Comparison of ENCODE assay signal across 2 cellular contexts in genomic region chr2:241584446-241584845, GRCh38.
A peak's percentile ranks its signal among the peaks of the same experiment; 100 is the strongest.
TF ChIP-seq lines count a peak whose summit lies in the region.

No MANE protein-coding gene starts in this region.

TF ChIP-seq in A549, 52 proteins besides CTCF, POLR2A, EP300 and RAD21:
- TF ChIP-seq FOSL2 (IDR thresholded peaks at IDR 0.05) (no peak), FOSL2 (CRISPR knock-in tag; IDR thresholded peaks at IDR 0.05) (0 out of 2 replicates have a peak, but pooled peaks have one; percentile 1), KDM1A (IDR thresholded peaks at IDR 0.05; ENCODE audit: low read depth) (no peak), E2F6 (IDR thresholded peaks at IDR 0.05; ENCODE audit: borderline replicate concordance, low read depth) (no peak), NPAS2 (CRISPR knock-in tag; IDR thresholded peaks at IDR 0.05; ENCODE audit: borderline replicate concordance) (no peak), MYC (IDR thresholded peaks at IDR 0.05; ENCODE audit: borderline replicate concordance, low read length) (no peak), MAFK (IDR thresholded peaks at IDR 0.05; ENCODE audit: partially characterized antibody) (peak; percentile 86), NFE2L2 (conservative IDR thresholded peaks at IDR 0.05; ENCODE audit: low read length) (peak; percentile 81)

TF ChIP-seq in K562, 482 proteins besides CTCF, POLR2A, EP300 and RAD21:
- peak; percentile 96 for TF ChIP-seq RFX1 (IDR thresholded peaks at IDR 0.05)
- TF ChIP-seq ZNF592 (IDR thresholded peaks at IDR 0.05) = 0 out of 2 replicates have a peak, but pooled peaks have one; percentile 29
- no peak for TF ChIP-seq RBM39 (optimal IDR thresholded peaks at IDR 0.05; ENCODE audit: low read depth, low read length)
- TF ChIP-seq C11orf30 (IDR thresholded peaks at IDR 0.05; ENCODE audit: low read depth) = peak; percentile 82
- peak; percentile 66; the same call in 1 of the 2 replicates for TF ChIP-seq MAFK (IDR thresholded peaks at IDR 0.05; ENCODE audit: low read length)
- TF ChIP-seq NFE2L1 (tag; IDR thresholded peaks at IDR 0.05; ENCODE audit: borderline replicate concordance, low read depth) = peak; percentile 56
- TF ChIP-seq ZNF316 (IDR thresholded peaks at IDR 0.05) = peak; percentile 86
- TF ChIP-seq MAFG (tag; conservative IDR thresholded peaks at IDR 0.05) = peak; percentile 79
- TF ChIP-seq ATF3 (IDR thresholded peaks at IDR 0.05) = 0 out of 2 replicates have a peak, but pooled peaks have one; percentile 34
- TF ChIP-seq ATF3 (CRISPR knock-in tag; conservative IDR thresholded peaks at IDR 0.05) = no peak
- TF ChIP-seq BMI1 (IDR thresholded peaks at IDR 0.05; ENCODE audit: low read length) = peak; percentile 51; the same call in 1 of the 2 replicates
- TF ChIP-seq RREB1 (CRISPR knock-in tag; IDR thresholded peaks at IDR 0.05) = no peak
- TF ChIP-seq GABPB1 (CRISPR knock-in tag; IDR thresholded peaks at IDR 0.05) = no peak
- TF ChIP-seq MAFF (IDR thresholded peaks at IDR 0.05; ENCODE audit: low read length) = peak; percentile 78
- TF ChIP-seq JUND (IDR thresholded peaks at IDR 0.05; ENCODE audit: borderline replicate concordance, low read depth, low read length) = peak; percentile 9; the same call in 1 of the 2 replicates
- no peak for TF ChIP-seq JUND (tag; IDR thresholded peaks at IDR 0.05; ENCODE audit: borderline replicate concordance, low read depth, low read length)
- TF ChIP-seq TCFL5 (CRISPR knock-in tag; conservative IDR thresholded peaks at IDR 0.05) = no peak
- TF ChIP-seq CSDE1 (IDR thresholded peaks at IDR 0.05) = peak in 1 of 2 experiments; percentile 55; a peak in 1 of 4 replicates
- no peak for TF ChIP-seq GATAD2A (IDR thresholded peaks at IDR 0.05)
- no peak for TF ChIP-seq ZNF740 (CRISPR knock-in tag; IDR thresholded peaks at IDR 0.05)
- no peak for TF ChIP-seq ZNF740 (tag; IDR thresholded peaks at IDR 0.05)
- TF ChIP-seq SMC3 (conservative IDR thresholded peaks at IDR 0.05; ENCODE audit: insufficient read depth, low read depth, low read length) = no peak
- TF ChIP-seq MEF2D (tag; conservative IDR thresholded peaks at IDR 0.05; ENCODE audit: low read depth) = no peak
- TF ChIP-seq LCOR (CRISPR knock-in tag; IDR thresholded peaks at IDR 0.05) = no peak
- TF ChIP-seq ZFP1 (CRISPR knock-in tag; IDR thresholded peaks at IDR 0.05) = no peak
- no peak for TF ChIP-seq NR2C2 (CRISPR knock-in tag; IDR thresholded peaks at IDR 0.05)
- TF ChIP-seq NR2C2 (tag; IDR thresholded peaks at IDR 0.05) = no peak
- TF ChIP-seq SMARCA4 (IDR thresholded peaks at IDR 0.05) = peak; percentile 42; the same call in 1 of the 2 replicates
- no peak for TF ChIP-seq ZFX (CRISPR knock-in tag; IDR thresholded peaks at IDR 0.05)
- peak; percentile 92 for TF ChIP-seq NFE2 (IDR thresholded peaks at IDR 0.05; ENCODE audit: low read depth)
TF ChIP-seq in K562: peak in this region for 14.
